ENCODE assay signal across 1 cellular context in genomic region chr12:46383654-46384450, GRCh38.
TF ChIP-seq lines count a peak whose summit lies in the region.

No MANE protein-coding gene starts in this region.

TF ChIP-seq in GM12878, 131 proteins besides CTCF, POLR2A, EP300 and RAD21 (continued from another document):
- TF ChIP-seq CBX5 (IDR thresholded peaks at IDR 0.05; ENCODE audit: low read depth) (0 out of 2 replicates have a peak, but pooled peaks have one; percentile 41), ASH2L (IDR thresholded peaks at IDR 0.05; ENCODE audit: borderline replicate concordance, low read depth) (no peak), LARP7 (IDR thresholded peaks at IDR 0.05) (peak; percentile 89), SP1 (IDR thresholded peaks at IDR 0.05; ENCODE audit: low read depth, low read length) (no peak), CBFB (IDR thresholded peaks at IDR 0.05; ENCODE audit: low read depth) (no peak), STAT1 (conservative IDR thresholded peaks at IDR 0.05) (no peak), NFIC (IDR thresholded peaks at IDR 0.05; ENCODE audit: low read depth, low read length) (0 out of 2 replicates have a peak, but pooled peaks have one; percentile 8), ZNF217 (IDR thresholded peaks at IDR 0.05) (peak; percentile 78)
TF ChIP-seq in GM12878: peak in this region for 37.
